ENCODE assay signal across 29 cellular contexts in the genomic region with DNA sequence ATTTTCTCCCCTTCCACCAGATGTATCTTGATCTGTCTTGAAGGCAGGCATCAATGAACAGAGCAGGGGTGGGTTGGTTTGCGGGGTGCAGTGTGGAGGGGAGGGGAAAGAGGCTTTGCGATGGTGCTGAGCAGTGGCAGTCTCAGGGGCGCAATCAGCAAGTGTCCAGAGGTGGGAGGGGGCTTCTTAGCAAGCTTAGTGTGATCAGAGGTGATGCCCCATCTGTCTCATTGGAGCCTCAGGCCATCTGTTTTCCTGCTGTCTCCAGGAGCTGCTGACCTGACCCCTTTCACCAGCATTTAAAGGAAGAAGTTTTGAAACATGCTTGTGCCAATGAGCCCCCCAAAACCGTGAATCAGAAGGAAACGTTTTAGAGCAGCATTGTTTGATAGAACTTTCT.
"Had no signal": no experiment of that assay in that cellular context is flagged by ENCODE, and none has a peak within 500 bp of the region (broad histone marks: within the 10 kb centered on the region; RNA-seq: fewer than 3 reads in every experiment).

No MANE protein-coding gene starts in this region.

- H3K9ac ChIP-seq: parathyroid adenoma had no signal

- H3K27me3 Mint-ChIP-seq: stimulated activated naive CD8-positive, alpha-beta T cell treated with anti-CD3 and anti-CD28 coated beads, Interleukin-15, Interleukin-2, amounts not matched to agents 100 ng/mL and 50 ng/mL, for 24 hours had no signal

- H3K9me3 Mint-ChIP-seq: stimulated activated naive CD8-positive, alpha-beta T cell treated with anti-CD3 and anti-CD28 coated beads, Interleukin-15, Interleukin-2, amounts not matched to agents 100 ng/mL and 50 ng/mL, for 24 hours had no signal

- FAIRE-seq: small intestine, urothelium cell line had no signal

- H3K4me3 Mint-ChIP-seq: natural killer cell treated with Interleukin-12 subunit alpha and Interleukin-12 subunit beta and Interleukin-15 and Interleukin-18, amount 100 ng/mL, for 72 hours; nephron progenitor cell; neural crest cell; stimulated activated effector memory CD8-positive, alpha-beta T cell treated with anti-CD3 and anti-CD28 coated beads, Interleukin-12 subunit alpha, Interleukin-12 subunit beta, amount 100 ng/mL, for 72 hours; stimulated activated naive B cell treated with anti-CD40 and anti-IgM and Interleukin-4, amounts not matched to agents 10 μg/mL and 1 μg/mL and 100 μg/mL, for 72 hours; stimulated activated naive CD8-positive, alpha-beta T cell treated with anti-CD3 and anti-CD28 coated beads, Interleukin-15, Interleukin-2, amounts not matched to agents 100 ng/mL and 50 ng/mL, for 24 hours had no signal

- H3K27ac Mint-ChIP-seq: natural killer cell treated with Interleukin-12 subunit alpha and Interleukin-12 subunit beta and Interleukin-15 and Interleukin-18, amount 100 ng/mL, for 72 hours; nephron progenitor cell; progenitor cell of endocrine pancreas; stimulated activated effector memory CD8-positive, alpha-beta T cell treated with anti-CD3 and anti-CD28 coated beads, Interleukin-12 subunit alpha, Interleukin-12 subunit beta, amount 100 ng/mL, for 72 hours; stimulated activated naive B cell treated with anti-CD40 and anti-IgM and Interleukin-4, amounts not matched to agents 10 μg/mL and 1 μg/mL and 100 μg/mL, for 72 hours; stimulated activated naive CD8-positive, alpha-beta T cell treated with anti-CD3 and anti-CD28 coated beads, Interleukin-15, Interleukin-2, amounts not matched to agents 100 ng/mL and 50 ng/mL, for 24 hours had no signal

- H3K4me3 ChIP-seq: ovary, psoas muscle, right lobe of liver, sigmoid colon, stomach, thoracic aorta, thyroid gland, tibial nerve, upper lobe of left lung, vagina had no signal

- H3K9me3 ChIP-seq: ovary, psoas muscle, right lobe of liver, thoracic aorta, thyroid gland, vagina had no signal

- H3K27me3 ChIP-seq: ovary, right lobe of liver, thyroid gland, tibial nerve, upper lobe of left lung, vagina had no signal

- H3K27ac ChIP-seq: ovary, parathyroid adenoma, psoas muscle, right lobe of liver, sigmoid colon, stomach, thoracic aorta, thyroid gland, tibial nerve, upper lobe of left lung, vagina had no signal

- H3K4me1 Mint-ChIP-seq: stimulated activated effector memory CD8-positive, alpha-beta T cell treated with anti-CD3 and anti-CD28 coated beads, Interleukin-12 subunit alpha, Interleukin-12 subunit beta, amount 100 ng/mL, for 72 hours; stimulated activated naive B cell treated with anti-CD40 and anti-IgM and Interleukin-4, amounts not matched to agents 10 μg/mL and 1 μg/mL and 100 μg/mL, for 72 hours had no signal

- H3K36me3 ChIP-seq: ovary, right lobe of liver, sigmoid colon, stomach, thoracic aorta, thyroid gland, tibial nerve, upper lobe of left lung, vagina had no signal

- H3K36me3 Mint-ChIP-seq: natural killer cell treated with Interleukin-12 subunit alpha and Interleukin-12 subunit beta and Interleukin-15 and Interleukin-18, amount 100 ng/mL, for 72 hours; stimulated activated effector memory CD8-positive, alpha-beta T cell treated with anti-CD3 and anti-CD28 coated beads, Interleukin-12 subunit alpha, Interleukin-12 subunit beta, amount 100 ng/mL, for 72 hours; stimulated activated naive B cell treated with anti-CD40 and anti-IgM and Interleukin-4, amounts not matched to agents 10 μg/mL and 1 μg/mL and 100 μg/mL, for 72 hours had no signal

- H3K79me2 ChIP-seq: parathyroid adenoma had no signal

- H2AFZ ChIP-seq: parathyroid adenoma had no signal

- DNase-seq: nephron progenitor cell; occipital lobe; ovary; posterior cingulate gyrus; psoas muscle; right cardiac atrium; right lobe of liver; sigmoid colon; small intestine; stimulated activated CD4-positive, alpha-beta T cell treated with anti-CD3 and anti-CD28 coated beads, Interleukin-15, amount 100 ng/mL, for 24 hours; stimulated activated CD4-positive, alpha-beta T cell treated with anti-CD3 and anti-CD28 coated beads, Interleukin-2, amount 100 ng/mL, for 24 hours; stimulated activated CD4-positive, alpha-beta T cell treated with anti-CD3 and anti-CD28 coated beads, Interleukin-2, amount 100 ng/mL, for 48 hours; stimulated activated CD4-positive, alpha-beta T cell treated with anti-CD3 and anti-CD28 coated beads, Interleukin-4, amount 100 ng/mL, for 24 hours; stimulated activated naive B cell treated with anti-CD40 and anti-IgM and Interleukin-4, amounts not matched to agents 10 μg/mL and 1 μg/mL and 100 μg/mL, for 72 hours; stimulated activated naive CD4-positive, alpha-beta T cell treated with Interleukin-2 at 50 U/mL for 16 hours; stomach; thyroid gland; trophoblast cell; upper lobe of left lung had no signal

- ATAC-seq: natural killer cell treated with Interleukin-12 subunit alpha and Interleukin-12 subunit beta and Interleukin-15 and Interleukin-18, amount 100 ng/mL, for 72 hours; psoas muscle; right cardiac atrium; right lobe of liver; stimulated activated effector memory CD8-positive, alpha-beta T cell treated with anti-CD3 and anti-CD28 coated beads, Interleukin-12 subunit alpha, Interleukin-12 subunit beta, amount 100 ng/mL, for 72 hours; stimulated activated naive B cell treated with anti-CD40 and anti-IgM and Interleukin-4, amounts not matched to agents 10 μg/mL and 1 μg/mL and 100 μg/mL, for 72 hours had no signal

- H3K4me1 ChIP-seq: parathyroid adenoma, psoas muscle, right lobe of liver, sigmoid colon, stomach, thyroid gland, tibial nerve, upper lobe of left lung, vagina had no signal
